12 cellular contexts compared by ENCODE assay signal in genomic region chr12:113911971-113912760, GRCh38. TPM values are rescaled to one million over a fixed set of nuclear protein-coding genes. Genes with fewer than 3 reads are reported as not detected.
A peak's percentile ranks its signal among the peaks of the same experiment; 100 is the strongest.
DNase-seq lines count a peak whose midpoint lies in the region; ATAC-seq and TF ChIP-seq lines count a peak whose summit lies in the region.
"Had no signal": no experiment of that assay in that cellular context is flagged by ENCODE, and none has a peak within 500 bp of the region (broad histone marks: within the 10 kb centered on the region; RNA-seq: fewer than 3 reads in every experiment).

No MANE protein-coding gene starts in this region.

- H3K27me3 ChIP-seq in NT2/D1 (ENCODE audit: insufficient read depth, insufficient read length) (no peaks in the 10 kb centered on the region), upper lobe of right lung (no peaks in the 10 kb centered on the region)
- H3K27me3 ChIP-seq: BE2C had no signal

- peaks cover 0 to 4% of the 10 kb centered on the region in 2 donors for H3K4me1 Mint-ChIP-seq in natural killer cell treated with Interleukin-12 subunit alpha and Interleukin-12 subunit beta and Interleukin-15 and Interleukin-18, amount 100 ng/mL, for 72 hours (ENCODE audit: low read depth in 2 of 2)
- H3K4me1 Mint-ChIP-seq in natural killer cell (no peaks in the 10 kb centered on the region), chondrocyte (ENCODE audit: low read depth) (no peaks in the 10 kb centered on the region)
- H3K4me1 Mint-ChIP-seq: CD14-positive monocyte had no signal

- H3K4me1 ChIP-seq in NT2/D1 (ENCODE audit: insufficient read depth, insufficient read length) (peaks cover 7% of the 10 kb centered on the region), upper lobe of right lung (no peaks in the 10 kb centered on the region)
- H3K4me1 ChIP-seq: BE2C had no signal

- H3K4me3 Mint-ChIP-seq in natural killer cell treated with Interleukin-12 subunit alpha and Interleukin-12 subunit beta and Interleukin-15 and Interleukin-18, amount 100 ng/mL, for 72 hours: no peak overlapping the region
- no peak overlapping the region for H3K4me3 Mint-ChIP-seq in natural killer cell
- H3K4me3 Mint-ChIP-seq in chondrocyte (ENCODE audit: unreplicated experiment): no peak overlapping the region
- H3K4me3 Mint-ChIP-seq: CD14-positive monocyte; CD8-positive, alpha-beta T cell had no signal

- DNase-seq in natural killer cell treated with Interleukin-12 subunit alpha and Interleukin-12 subunit beta and Interleukin-15 and Interleukin-18, amount 100 ng/mL, for 72 hours (ENCODE audit: low spot score): peak; percentile 2
- DNase-seq in natural killer cell (no peak), NT2/D1 (ENCODE audit: low read depth, low spot score) (no peak), chondrocyte (ENCODE audit: low spot score) (peak; percentile 61), upper lobe of right lung (peak; percentile 40), ACHN (no peak), foreskin fibroblast (no peak)
- DNase-seq: GF-D8 had no signal

- H3K27me3 Mint-ChIP-seq in natural killer cell treated with Interleukin-12 subunit alpha and Interleukin-12 subunit beta and Interleukin-15 and Interleukin-18, amount 100 ng/mL, for 72 hours: no peaks in the 10 kb centered on the region
- H3K27me3 Mint-ChIP-seq in natural killer cell (ENCODE audit: low read depth in 2 of 2) (no peaks in the 10 kb centered on the region), chondrocyte (ENCODE audit: low read depth) (no peaks in the 10 kb centered on the region)

- no peak overlapping the region for H3K27ac Mint-ChIP-seq in natural killer cell treated with Interleukin-12 subunit alpha and Interleukin-12 subunit beta and Interleukin-15 and Interleukin-18, amount 100 ng/mL, for 72 hours
- no peak overlapping the region for H3K27ac Mint-ChIP-seq in natural killer cell
- no peak overlapping the region for H3K27ac Mint-ChIP-seq in chondrocyte (ENCODE audit: unreplicated experiment)
- H3K27ac Mint-ChIP-seq: CD8-positive, alpha-beta T cell had no signal

- no peak overlapping the region for H3K27ac ChIP-seq in upper lobe of right lung

- intact Hi-C loops in natural killer cell (cut with micrococcal nuclease): no loop called here
- intact Hi-C loops in upper lobe of right lung (cut with DNase I): loop anchor here (10.0 kb wide), 1 partner anchor 447 kb away; no protein-coding TSS in a partner anchor

- peak overlapping the region; percentile 46 for H3K9ac ChIP-seq in NT2/D1 (ENCODE audit: insufficient read length, low read depth)

- H3K9me3 ChIP-seq in NT2/D1 (ENCODE audit: insufficient read depth, low read length) (no peaks in the 10 kb centered on the region), upper lobe of right lung (no peaks in the 10 kb centered on the region)
- H3K9me3 ChIP-seq: BE2C had no signal

- H3K9me3 Mint-ChIP-seq in natural killer cell treated with Interleukin-12 subunit alpha and Interleukin-12 subunit beta and Interleukin-15 and Interleukin-18, amount 100 ng/mL, for 72 hours: no peaks in the 10 kb centered on the region
- H3K9me3 Mint-ChIP-seq in natural killer cell (no peaks in the 10 kb centered on the region), chondrocyte (ENCODE audit: low read depth) (no peaks in the 10 kb centered on the region)
- H3K9me3 Mint-ChIP-seq: CD14-positive monocyte; CD8-positive, alpha-beta T cell had no signal

- no peak for ATAC-seq in natural killer cell treated with Interleukin-12 subunit alpha and Interleukin-12 subunit beta and Interleukin-15 and Interleukin-18, amount 100 ng/mL, for 72 hours
- ATAC-seq in natural killer cell (no peak), upper lobe of right lung (no peak), GM18519 (IDR thresholded peaks at IDR 0.05; ENCODE audit: low FRiP score, unreplicated experiment) (no peak)

- in situ Hi-C loops in ACHN (cut with HindIII; ENCODE audit: low pct_ligation_motif_present, low pct_unique_long_range_greater_than_20kb, low sequenced_read_pairs): no loop called here

- peaks cover 89% of the 10 kb centered on the region for H3K36me3 ChIP-seq in NT2/D1 (ENCODE audit: insufficient read depth, insufficient read length, low read length)
- H3K36me3 ChIP-seq in upper lobe of right lung: peaks cover 23% of the 10 kb centered on the region
- H3K36me3 ChIP-seq: BE2C had no signal

- H3K36me3 Mint-ChIP-seq in natural killer cell treated with Interleukin-12 subunit alpha and Interleukin-12 subunit beta and Interleukin-15 and Interleukin-18, amount 100 ng/mL, for 72 hours: no peaks in the 10 kb centered on the region
- no peaks in the 10 kb centered on the region for H3K36me3 Mint-ChIP-seq in natural killer cell
- peaks cover 14% of the 10 kb centered on the region for H3K36me3 Mint-ChIP-seq in chondrocyte (ENCODE audit: low read depth)

- no peak overlapping the region for H3K4me3 ChIP-seq in NT2/D1 (ENCODE audit: insufficient read length, low read depth)
- no peak overlapping the region for H3K4me3 ChIP-seq in upper lobe of right lung
- no peak overlapping the region for H3K4me3 ChIP-seq in foreskin fibroblast (ENCODE audit: low read depth in 1 of 2, low read length in 2 of 2)

- TF ChIP-seq CTCF in natural killer cell (IDR thresholded peaks at IDR 0.05): no peak
- TF ChIP-seq CTCF in chondrocyte (IDR thresholded peaks at IDR 0.05): no peak
- no peak for TF ChIP-seq CTCF in upper lobe of right lung (IDR thresholded peaks at IDR 0.05)
- no peak for TF ChIP-seq CTCF in foreskin fibroblast (IDR thresholded peaks at IDR 0.05; ENCODE audit: low read depth, low read length)

RNA-seq across cellular contexts. Expression of gene RBM19, which starts 54.0 kb away (rescaled TPM):
- total RNA-seq in natural killer cell treated with Interleukin-12 subunit alpha and Interleukin-12 subunit beta and Interleukin-15 and Interleukin-18, amount 100 ng/mL, for 72 hours: 10 to 100 TPM; 46.9 to 77.8 TPM
- total RNA-seq in natural killer cell (10 to 100 TPM; 49.9 to 70.6 (median 60.9) TPM), chondrocyte (16.2 to 20.2 TPM (median 18.6 TPM) in 3 replicates), upper lobe of right lung (36.4 TPM)

Comparison
In these comparisons a context has a peak if more than half of its experiments do, and no peak if none do; other contexts are left out.
1. DNase-seq: peak in natural killer cell treated with Interleukin-12 subunit alpha and Interleukin-12 subunit beta and Interleukin-15 and Interleukin-18, amount 100 ng/mL, for 72 hours (single experiment), chondrocyte (single experiment) and upper lobe of right lung (single experiment); none in natural killer cell (single experiment), NT2/D1 (single experiment), ACHN (single experiment) and foreskin fibroblast (0 of 2).